14 cellular contexts compared by ENCODE assay signal in genomic region chr4:6989331-6989923, GRCh38. TPM values are rescaled to one million over a fixed set of nuclear protein-coding genes. Genes with fewer than 3 reads are reported as not detected.
DNase-seq lines count a peak whose midpoint lies in the region; ATAC-seq and TF ChIP-seq lines count a peak whose summit lies in the region.
"Had no signal": no experiment of that assay in that cellular context is flagged by ENCODE, and none has a peak within 500 bp of the region (broad histone marks: within the 10 kb centered on the region; RNA-seq: fewer than 3 reads in every experiment).

No MANE protein-coding gene starts in this region.

- H2AK5ac ChIP-seq in H9 (ENCODE audit: insufficient read length, low read length): no peak overlapping the region

- H3K79me1 ChIP-seq in H9 (ENCODE audit: insufficient read depth, low read depth, low read length, poor library complexity, severe bottlenecking): peaks cover 8% of the 10 kb centered on the region

- H3K4me1 Mint-ChIP-seq in H9: peaks cover 43 to 44% of the 10 kb centered on the region in 2 experiments
- peaks cover 43% of the 10 kb centered on the region for H3K4me1 Mint-ChIP-seq in activated T-helper 17 cell treated with anti-CD3 and anti-CD28 coated beads, Interleukin-2, amount 50 U/mL, for 72 hours
- peaks cover 55 to 89% (median 78%) of the 10 kb centered on the region in 3 donors for H3K4me1 Mint-ChIP-seq in naive B cell
- peaks cover 79% of the 10 kb centered on the region for H3K4me1 Mint-ChIP-seq in CD8-positive, alpha-beta T cell (ENCODE audit: low read depth)

- no peak for ATAC-seq in activated T-helper 17 cell treated with anti-CD3 and anti-CD28 coated beads, Interleukin-2, amount 50 U/mL, for 72 hours (replicated peaks)
- ATAC-seq in naive B cell (ENCODE audit: low read depth in 2 of 2) (no peak), GM21723 (IDR thresholded peaks at IDR 0.05; ENCODE audit: unreplicated experiment) (no peak), HG03097 (IDR thresholded peaks at IDR 0.05; ENCODE audit: low FRiP score, unreplicated experiment) (no peak)
- no peak for ATAC-seq in CD8-positive, alpha-beta T cell

- H3K9me3 Mint-ChIP-seq in H9: no peaks in the 10 kb centered on the region
- no peaks in the 10 kb centered on the region for H3K9me3 Mint-ChIP-seq in activated T-helper 17 cell treated with anti-CD3 and anti-CD28 coated beads, Interleukin-2, amount 50 U/mL, for 72 hours
- H3K9me3 Mint-ChIP-seq in naive B cell: no peaks in the 10 kb centered on the region
- no peaks in the 10 kb centered on the region for H3K9me3 Mint-ChIP-seq in CD8-positive, alpha-beta T cell

- DNase-seq in H9 (no peak), naive B cell (no peak), ACHN (no peak)
- DNase-seq in CD8-positive, alpha-beta T cell: no peak
- DNase-seq: activated gamma-delta T cell treated with Interleukin-2 at 50 U/mL for 16 hours, foreskin melanocyte, left ventricle myocardium inferior, NCI-H1417, T1000, thyroid gland had no signal

- H3K27me3 Mint-ChIP-seq in H9 (ENCODE audit: low read depth): no peaks in the 10 kb centered on the region
- H3K27me3 Mint-ChIP-seq in activated T-helper 17 cell treated with anti-CD3 and anti-CD28 coated beads, Interleukin-2, amount 50 U/mL, for 72 hours: no peaks in the 10 kb centered on the region
- no peaks in the 10 kb centered on the region for H3K27me3 Mint-ChIP-seq in naive B cell
- H3K27me3 Mint-ChIP-seq in CD8-positive, alpha-beta T cell (ENCODE audit: low read depth): no peaks in the 10 kb centered on the region

- H2BK20ac ChIP-seq in H9 (ENCODE audit: low read depth, low read length, poor library complexity, severe bottlenecking): no peak overlapping the region

- POLR2A ChIA-PET in CD8-positive, alpha-beta T cell (lab: Charles Lee): interaction anchor here (0.6 kb wide), 1 partner anchor 349 kb away, joined by 3 read pairs; the partner anchor contains the start of gene MRFAP1

- no peak overlapping the region for H3K4ac ChIP-seq in H9 (ENCODE audit: low read depth, low read length)

- in situ Hi-C loops in ACHN (cut with HindIII; ENCODE audit: low pct_ligation_motif_present, low pct_unique_long_range_greater_than_20kb, low sequenced_read_pairs): no loop called here

- no peak overlapping the region for H4K8ac ChIP-seq in H9 (replicated peaks; ENCODE audit: insufficient read length, low read depth, low read length)

- CTCF ChIA-PET in CD8-positive, alpha-beta T cell (lab: Charles Lee): interaction anchor here (6.2 kb wide), 1 partner anchor 80 kb away, joined by 31 read pairs; the partner anchor contains the start of gene GRPEL1

- no peak overlapping the region for H3K18ac ChIP-seq in H9 (ENCODE audit: insufficient read length, low read depth, low read length)

- no peaks in the 10 kb centered on the region for H3K9me3 ChIP-seq in BLaER1 treated with 17β-estradiol and CSF1 and Interleukin-3, amounts not matched to agents 10 nM and 100 nM (replicated peaks in 1 of 11)
- no peaks in the 10 kb centered on the region for H3K9me3 ChIP-seq in H9 (ENCODE audit: control insufficient read depth, low read depth, low read length)
- H3K9me3 ChIP-seq in CD8-positive, alpha-beta T cell (ENCODE audit: low read length): no peaks in the 10 kb centered on the region
- H3K9me3 ChIP-seq: left ventricle myocardium inferior, thyroid gland had no signal

- peaks cover 49 to 75% (median 55%) of the 10 kb centered on the region in 11 experiments for H3K36me3 ChIP-seq in BLaER1 treated with 17β-estradiol and CSF1 and Interleukin-3, amounts not matched to agents 10 nM and 100 nM
- H3K36me3 ChIP-seq in CD8-positive, alpha-beta T cell (ENCODE audit: insufficient read depth, low read length): peaks cover 4% of the 10 kb centered on the region
- H3K36me3 ChIP-seq: thyroid gland had no signal

- peak overlapping the region; percentile 94 to 99 (median 98) for H3K4me2 ChIP-seq in BLaER1 treated with 17β-estradiol and CSF1 and Interleukin-3, amounts not matched to agents 10 nM and 100 nM
- H3K4me2 ChIP-seq in H9 (ENCODE audit: insufficient read depth, insufficient read length, low read length): no peak overlapping the region

- H3K23me2 ChIP-seq in H9 (ENCODE audit: insufficient read length, low read depth, low read length, poor library complexity, severe bottlenecking): peaks cover 6% of the 10 kb centered on the region

- H3K27ac ChIP-seq in BLaER1 treated with 17β-estradiol and CSF1 and Interleukin-3, amounts not matched to agents 10 nM and 100 nM: peak overlapping the region in 2 of 11 experiments; percentile 4 to 24; a peak in 2 of 22 replicates
- no peak overlapping the region for H3K27ac ChIP-seq in H9 (ENCODE audit: insufficient read length, low read depth, low read length)
- no peak overlapping the region for H3K27ac ChIP-seq in CD8-positive, alpha-beta T cell (ENCODE audit: low read depth, low read length)
- H3K27ac ChIP-seq: thyroid gland had no signal

- no peak overlapping the region for H2BK120ac ChIP-seq in H9 (ENCODE audit: low read depth, low read length, poor library complexity, severe bottlenecking)

- H4K20me1 ChIP-seq in BLaER1 treated with 17β-estradiol and CSF1 and Interleukin-3, amounts not matched to agents 10 nM and 100 nM: peaks cover 95 to 100% (median 98%) of the 10 kb centered on the region in 11 experiments
- H4K20me1 ChIP-seq in H9 (ENCODE audit: control insufficient read depth, insufficient read depth, insufficient read length): peaks cover 4% of the 10 kb centered on the region

- intact Hi-C loops in CD8-positive, alpha-beta T cell (cut with DNase I, micrococcal nuclease): no loop called here

- H3K79me2 ChIP-seq in H9 (ENCODE audit: insufficient read depth, low read length): peaks cover 17% of the 10 kb centered on the region; the same call in 1 of the 2 replicates

- H3K36me3 Mint-ChIP-seq in H9 (ENCODE audit: insufficient read depth in 1 of 3, low read depth in 3 of 3): peaks cover 3 to 14% (median 9%) of the 10 kb centered on the region in 3 experiments; a peak in 5 of 7 replicates
- H3K36me3 Mint-ChIP-seq in activated T-helper 17 cell treated with anti-CD3 and anti-CD28 coated beads, Interleukin-2, amount 50 U/mL, for 72 hours (ENCODE audit: low read depth): peaks cover 26% of the 10 kb centered on the region
- peaks cover 0 to 6% of the 10 kb centered on the region in 2 donors for H3K36me3 Mint-ChIP-seq in naive B cell
- peaks cover 25% of the 10 kb centered on the region for H3K36me3 Mint-ChIP-seq in CD8-positive, alpha-beta T cell

- peak overlapping the region in 9 of 11 experiments; percentile 2 to 88 (median 35); a peak in 11 of 22 replicates for H3K9ac ChIP-seq in BLaER1 treated with 17β-estradiol and CSF1 and Interleukin-3, amounts not matched to agents 10 nM and 100 nM
- no peak overlapping the region for H3K9ac ChIP-seq in H9 (ENCODE audit: extremely low read depth, insufficient read length, low read length)

- no peak overlapping the region for H3K56ac ChIP-seq in H9 (ENCODE audit: insufficient read length, low read depth, low read length)

- H4K5ac ChIP-seq in H9 (ENCODE audit: insufficient read length, low read depth, low read length): no peak overlapping the region

- no peak overlapping the region for H3K23ac ChIP-seq in H9 (ENCODE audit: insufficient read length, low read depth, low read length)

- WGBS in H9 (ENCODE audit: extremely low coverage, insufficient read length, low lambda C conversion rate): no CpG with 5 or more reads among the region's 10 CpGs

- H3K4me3 ChIP-seq in BLaER1 treated with 17β-estradiol and CSF1 and Interleukin-3, amounts not matched to agents 10 nM and 100 nM: no peak overlapping the region
- H3K4me3 ChIP-seq in CD8-positive, alpha-beta T cell (ENCODE audit: low read depth, low read length): no peak overlapping the region
- H3K4me3 ChIP-seq: thyroid gland had no signal

- H3K27me3 ChIP-seq in BLaER1 treated with 17β-estradiol and CSF1 and Interleukin-3, amounts not matched to agents 10 nM and 100 nM: no peaks in the 10 kb centered on the region
- no peaks in the 10 kb centered on the region for H3K27me3 ChIP-seq in H9 (ENCODE audit: insufficient read depth, low read length)
- no peaks in the 10 kb centered on the region for H3K27me3 ChIP-seq in CD8-positive, alpha-beta T cell (ENCODE audit: insufficient read depth, low read length)
- H3K27me3 ChIP-seq: thyroid gland had no signal

- H3K27ac Mint-ChIP-seq in H9 (peak overlapping the region in 2 of 3 experiments; percentile 31 to 76; a peak in 3 of 7 replicates), naive B cell (peak overlapping the region in 3 of 6 donors; percentile 16 to 89 (median 74))
- peak overlapping the region; percentile 51 for H3K27ac Mint-ChIP-seq in activated T-helper 17 cell treated with anti-CD3 and anti-CD28 coated beads, Interleukin-2, amount 50 U/mL, for 72 hours
- H3K27ac Mint-ChIP-seq in CD8-positive, alpha-beta T cell: no peak overlapping the region

- H2AFZ ChIP-seq in H9 (ENCODE audit: low read length): no peak overlapping the region

- no peak overlapping the region; the same call in 1 of the 2 replicates for H3K14ac ChIP-seq in H9 (ENCODE audit: insufficient read depth, low read length)

- H3T11ph ChIP-seq in H9 (ENCODE audit: low read length): no peak overlapping the region

- H2BK12ac ChIP-seq in H9 (ENCODE audit: insufficient read length, low read depth, low read length): no peak overlapping the region

- TF ChIP-seq CTCF in H9 (conservative IDR thresholded peaks at IDR 0.05): no peak
- TF ChIP-seq CTCF in CD8-positive, alpha-beta T cell (IDR thresholded peaks at IDR 0.05): no peak

- peaks cover 82 to 91% (median 86%) of the 10 kb centered on the region in 10 experiments for H3K4me1 ChIP-seq in BLaER1 treated with 17β-estradiol and CSF1 and Interleukin-3, amounts not matched to agents 10 nM and 100 nM
- peaks cover 5% of the 10 kb centered on the region; the same call in 1 of the 2 replicates for H3K4me1 ChIP-seq in H9 (ENCODE audit: insufficient read depth, low read length)
- peaks cover 58% of the 10 kb centered on the region for H3K4me1 ChIP-seq in CD8-positive, alpha-beta T cell (ENCODE audit: insufficient read depth, low read length)

- H3K4me3 Mint-ChIP-seq in H9 (peak overlapping the region; percentile 40 to 61), naive B cell (peak overlapping the region in 7 of 8 donors; percentile 20 to 98 (median 75))
- H3K4me3 Mint-ChIP-seq in activated T-helper 17 cell treated with anti-CD3 and anti-CD28 coated beads, Interleukin-2, amount 50 U/mL, for 72 hours: peak overlapping the region; percentile 98
- H3K4me3 Mint-ChIP-seq in CD8-positive, alpha-beta T cell: no peak overlapping the region

- no peak overlapping the region for H2BK5ac ChIP-seq in H9 (ENCODE audit: insufficient read length, low read length)

- H4K91ac ChIP-seq in H9 (ENCODE audit: insufficient read length, low read depth, low read length): no peak overlapping the region

- no peak overlapping the region for H2BK15ac ChIP-seq in H9 (ENCODE audit: low read depth, low read length)

RNA-seq across cellular contexts. Expression of gene TADA2B, which starts 53.7 kb away (rescaled TPM):
- 14.0 and 17.0 TPM in 2 replicates for total RNA-seq in H9 (2021)
- 10 to 100 TPM in 1 of 2 donors, 1 to 10 TPM in 1; 8.5 to 13.0 TPM for total RNA-seq in activated T-helper 17 cell treated with anti-CD3 and anti-CD28 coated beads, Interleukin-2, amount 50 U/mL, for 72 hours
- 1 to 10 TPM; 4.2 to 6.3 (median 5.1) TPM for polyA plus RNA-seq in naive B cell (ENCODE audit: low read depth in 6 of 6)
- 10 to 100 TPM; 41.9 to 45.4 TPM for total RNA-seq in CD8-positive, alpha-beta T cell
